Comparison of ENCODE assay signal across 9 cellular contexts in the genomic region with DNA sequence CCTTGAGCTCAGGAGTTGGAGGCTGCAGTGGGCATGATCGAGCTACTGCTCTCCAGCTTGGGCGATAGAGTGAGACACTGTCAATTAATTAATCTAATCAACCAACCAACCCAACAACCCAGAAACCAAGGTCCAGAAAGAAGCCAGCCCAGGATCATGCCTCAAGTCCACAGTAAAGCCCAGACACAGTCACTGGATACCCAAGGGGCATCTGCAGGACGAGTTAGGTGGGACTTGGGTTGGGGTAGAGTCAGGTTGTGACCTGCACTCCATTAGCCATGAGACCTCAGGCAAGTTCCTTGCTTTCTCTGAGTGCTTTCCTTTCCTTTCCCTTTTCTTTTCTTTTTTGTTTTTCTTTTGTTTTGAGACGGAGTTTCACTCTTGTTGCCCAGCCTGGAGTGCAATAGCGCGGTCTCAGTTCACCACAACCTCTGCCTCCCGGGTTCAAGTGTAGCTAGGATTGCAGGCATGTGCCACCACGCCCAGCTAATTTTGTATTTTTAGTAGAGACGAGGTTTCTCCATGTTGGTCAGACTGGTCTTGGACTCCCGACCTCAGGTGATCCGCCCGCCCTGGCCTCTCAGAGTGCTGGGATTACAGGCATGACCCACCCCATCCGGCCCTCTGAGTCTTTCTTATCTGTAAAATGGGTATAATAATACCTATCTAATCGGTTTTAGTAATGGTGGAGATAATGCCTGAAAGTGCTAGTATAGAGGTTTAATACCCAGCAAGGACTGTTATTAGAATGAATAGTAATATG. TPM values are rescaled to one million over a fixed set of nuclear protein-coding genes. Genes with fewer than 3 reads are reported as not detected.
DNase-seq lines count a peak whose midpoint lies in the region; ATAC-seq, FAIRE-seq and TF ChIP-seq lines count a peak whose summit lies in the region.
"Had no signal": no experiment of that assay in that cellular context is flagged by ENCODE, and none has a peak within 500 bp of the region (broad histone marks: within the 10 kb centered on the region; RNA-seq: fewer than 3 reads in every experiment).

No MANE protein-coding gene starts in this region.

- H3K4me1 Mint-ChIP-seq in activated CD4-positive, alpha-beta memory T cell treated with anti-CD3 and anti-CD28 coated beads, Interleukin-2, amount 10 ng/mL, durations not matched to agents 7 days and 5 days = peaks cover 16% of the 10 kb centered on the region
- H3K4me1 Mint-ChIP-seq in activated CD4-positive, alpha-beta memory T cell treated with anti-CD3 and anti-CD28 coated beads for 36 hours (ENCODE audit: low read depth) = peaks cover 13% of the 10 kb centered on the region
- H3K4me1 Mint-ChIP-seq in endodermal cell (peaks cover 10% of the 10 kb centered on the region), chondrocyte (ENCODE audit: low read depth) (peaks cover 12% of the 10 kb centered on the region)

- no peak overlapping the region for H3K27ac ChIP-seq in OCI-LY7 (ENCODE audit: low read depth, low read length, poor library complexity, severe bottlenecking)
- H3K27ac ChIP-seq in endodermal cell (ENCODE audit: low read depth, low read length) = no peak overlapping the region
- no peak overlapping the region for H3K27ac ChIP-seq in small intestine (ENCODE audit: low read depth in 1 of 2, low read length in 1 of 2)
- no peak overlapping the region for H3K27ac ChIP-seq in upper lobe of left lung

- H3K27me3 ChIP-seq in endodermal cell (ENCODE audit: control insufficient read depth, insufficient read depth, low read length, poor library complexity, severe bottlenecking) (no peaks in the 10 kb centered on the region), small intestine (ENCODE audit: control insufficient read depth in 2 of 2, insufficient read depth in 2 of 2, low read length in 2 of 2) (no peaks in the 10 kb centered on the region), upper lobe of left lung (no peaks in the 10 kb centered on the region)

- peak overlapping the region; percentile 16 for H3K4me3 Mint-ChIP-seq in activated CD4-positive, alpha-beta memory T cell treated with anti-CD3 and anti-CD28 coated beads, Interleukin-2, amount 10 ng/mL, durations not matched to agents 7 days and 5 days
- H3K4me3 Mint-ChIP-seq in activated CD4-positive, alpha-beta memory T cell treated with anti-CD3 and anti-CD28 coated beads for 36 hours = no peak overlapping the region
- H3K4me3 Mint-ChIP-seq in endodermal cell (peak overlapping the region; percentile 45), chondrocyte (ENCODE audit: unreplicated experiment) (no peak overlapping the region)

- POLR2A ChIA-PET in activated CD4-positive, alpha-beta memory T cell treated with anti-CD3 and anti-CD28 coated beads, Interleukin-2, amount 10 ng/mL, durations not matched to agents 7 days and 5 days (lab: Charles Lee) = interaction anchor here (1.0 to 3.3 kb wide), 4 partner anchors 11 to 129 kb away, joined by 4 to 17 read pairs (median 5); partner anchors contain the start of genes MLX and NAGLU
- POLR2A ChIA-PET in activated CD4-positive, alpha-beta memory T cell treated with anti-CD3 and anti-CD28 coated beads for 36 hours (lab: Charles Lee) = no interaction called here
- POLR2A ChIA-PET in OCI-LY7 (lab: Charles Lee) = no interaction called here

- no TSS peak for BruUV-seq in OCI-LY7 (replicated peaks; lab: Mats Ljungman, UMichigan)

- H3K9me2 ChIP-seq in OCI-LY7 (ENCODE audit: insufficient read depth, low read length) = no peaks in the 10 kb centered on the region

- no peak for TF ChIP-seq POLR2A in upper lobe of left lung (IDR thresholded peaks at IDR 0.05)

- H3K4me1 ChIP-seq in OCI-LY7 (ENCODE audit: insufficient read depth, low read length, poor library complexity, severe bottlenecking) (peaks cover 14% of the 10 kb centered on the region), endodermal cell (ENCODE audit: control insufficient read depth, insufficient read depth, low read length) (no peaks in the 10 kb centered on the region), small intestine (ENCODE audit: control insufficient read depth in 2 of 2, insufficient read depth in 1 of 2, low read depth in 1 of 2, low read length in 1 of 2) (peaks cover 0 to 10% of the 10 kb centered on the region in 2 donors), upper lobe of left lung (peaks cover 12 to 34% (median 18%) of the 10 kb centered on the region in 4 donors)

- no peak overlapping the region for H3K27ac Mint-ChIP-seq in activated CD4-positive, alpha-beta memory T cell treated with anti-CD3 and anti-CD28 coated beads, Interleukin-2, amount 10 ng/mL, durations not matched to agents 7 days and 5 days
- H3K27ac Mint-ChIP-seq in activated CD4-positive, alpha-beta memory T cell treated with anti-CD3 and anti-CD28 coated beads for 36 hours = no peak overlapping the region
- H3K27ac Mint-ChIP-seq in endodermal cell = no peak overlapping the region
- no peak overlapping the region for H3K27ac Mint-ChIP-seq in chondrocyte (ENCODE audit: unreplicated experiment)

- H3K9me3 ChIP-seq in OCI-LY7 (ENCODE audit: low read length) (no peaks in the 10 kb centered on the region), endodermal cell (ENCODE audit: control insufficient read depth, low read length) (no peaks in the 10 kb centered on the region), small intestine (ENCODE audit: control insufficient read depth, low read depth) (no peaks in the 10 kb centered on the region), upper lobe of left lung (no peaks in the 10 kb centered on the region)

- H3K9ac ChIP-seq in endodermal cell (ENCODE audit: extremely low read depth, low read length, poor library complexity, severe bottlenecking) = peak overlapping the region; percentile 20

- no peaks in the 10 kb centered on the region for H3K9me3 Mint-ChIP-seq in activated CD4-positive, alpha-beta memory T cell treated with anti-CD3 and anti-CD28 coated beads, Interleukin-2, amount 10 ng/mL, durations not matched to agents 7 days and 5 days
- H3K9me3 Mint-ChIP-seq in activated CD4-positive, alpha-beta memory T cell treated with anti-CD3 and anti-CD28 coated beads for 36 hours = no peaks in the 10 kb centered on the region
- H3K9me3 Mint-ChIP-seq in endodermal cell (no peaks in the 10 kb centered on the region), chondrocyte (ENCODE audit: low read depth) (no peaks in the 10 kb centered on the region)

- H2AFZ ChIP-seq in OCI-LY7 (ENCODE audit: low read length) = no peak overlapping the region

- H3K4me2 ChIP-seq in OCI-LY7 (ENCODE audit: low read length) = peak overlapping the region; percentile 57

- TF ChIP-seq CTCF in OCI-LY7 (conservative IDR thresholded peaks at IDR 0.05; ENCODE audit: low read length) (no peak), endodermal cell (conservative IDR thresholded peaks at IDR 0.05) (no peak), chondrocyte (IDR thresholded peaks at IDR 0.05) (no peak), upper lobe of left lung (IDR thresholded peaks at IDR 0.05) (no peak)

- intact Hi-C loops in activated CD4-positive, alpha-beta memory T cell treated with anti-CD3 and anti-CD28 coated beads for 36 hours (cut with micrococcal nuclease) = no loop called here
- intact Hi-C loops in OCI-LY7 (cut with micrococcal nuclease; ENCODE audit: unreplicated experiment) = loop anchor here (2.0 kb wide), 1 partner anchor 28 kb away; the partner anchor contains the start of gene PSMC3IP

- peak overlapping the region; percentile 48 for H3K4me3 ChIP-seq in OCI-LY7 (ENCODE audit: low read depth, low read length, poor library complexity, severe bottlenecking)
- peak overlapping the region; percentile 62 for H3K4me3 ChIP-seq in endodermal cell (ENCODE audit: low read length)
- peak overlapping the region in 1 of 2 donors; percentile 28 for H3K4me3 ChIP-seq in small intestine (ENCODE audit: low read depth in 1 of 2, low read length in 2 of 2)
- no peak overlapping the region for H3K4me3 ChIP-seq in upper lobe of left lung

- no peaks in the 10 kb centered on the region for H3K79me2 ChIP-seq in OCI-LY7 (ENCODE audit: insufficient read depth, low read depth, low read length)

- DNase-seq in activated CD4-positive, alpha-beta memory T cell treated with anti-CD3 and anti-CD28 coated beads, Interleukin-2, amount 10 ng/mL, durations not matched to agents 7 days and 5 days = no peak
- DNase-seq in activated CD4-positive, alpha-beta memory T cell treated with anti-CD3 and anti-CD28 coated beads for 36 hours = no peak
- DNase-seq in OCI-LY7 (ENCODE audit: low spot score) = no peak
- no peak for DNase-seq in endodermal cell
- DNase-seq in small intestine = peak; percentile 67
- DNase-seq in chondrocyte (ENCODE audit: low spot score) = no peak
- DNase-seq in CD1c-positive myeloid dendritic cell (ENCODE audit: extremely low spot score) = no peak
- DNase-seq in upper lobe of left lung = no peak

- no peak for ATAC-seq in upper lobe of left lung (ENCODE audit: low FRiP score in 2 of 2)

- H3K27me3 Mint-ChIP-seq in activated CD4-positive, alpha-beta memory T cell treated with anti-CD3 and anti-CD28 coated beads, Interleukin-2, amount 10 ng/mL, durations not matched to agents 7 days and 5 days = no peaks in the 10 kb centered on the region
- H3K27me3 Mint-ChIP-seq in activated CD4-positive, alpha-beta memory T cell treated with anti-CD3 and anti-CD28 coated beads for 36 hours = no peaks in the 10 kb centered on the region
- H3K27me3 Mint-ChIP-seq in endodermal cell (ENCODE audit: insufficient read depth) = no peaks in the 10 kb centered on the region
- H3K27me3 Mint-ChIP-seq in chondrocyte (ENCODE audit: low read depth) = no peaks in the 10 kb centered on the region

- no peaks in the 10 kb centered on the region for H4K20me1 ChIP-seq in OCI-LY7 (ENCODE audit: insufficient read depth, low read length)

- CTCF ChIA-PET in activated CD4-positive, alpha-beta memory T cell treated with anti-CD3 and anti-CD28 coated beads, Interleukin-2, amount 10 ng/mL, durations not matched to agents 7 days and 5 days (lab: Charles Lee) = interaction anchor here (1.1 to 2.6 kb wide), 6 partner anchors 9 to 214 kb away, joined by 3 to 19 read pairs (median 6); partner anchors contain the start of gene NAGLU
- CTCF ChIA-PET in activated CD4-positive, alpha-beta memory T cell treated with anti-CD3 and anti-CD28 coated beads for 36 hours (lab: Charles Lee) = interaction anchor here (0.7 to 1.6 kb wide), 9 partner anchors 11 to 127 kb away, joined by 3 to 9 read pairs (median 4); partner anchors contain the start of genes CAVIN1, NAGLU and PSMC3IP
- CTCF ChIA-PET in OCI-LY7 (lab: Charles Lee; ENCODE audit: unreplicated experiment) = no interaction called here

- TF ChIP-seq EP300 in upper lobe of left lung (IDR thresholded peaks at IDR 0.05) = no peak

- no peaks in the 10 kb centered on the region; the same call in 1 of the 2 replicates for H3K36me3 ChIP-seq in OCI-LY7 (ENCODE audit: insufficient read depth, low read length)
- no peaks in the 10 kb centered on the region for H3K36me3 ChIP-seq in endodermal cell (ENCODE audit: control insufficient read depth, insufficient read depth, low read length)
- peaks cover 2 to 3% of the 10 kb centered on the region in 2 donors for H3K36me3 ChIP-seq in small intestine (ENCODE audit: control insufficient read depth in 2 of 2, insufficient read depth in 2 of 2, low read length in 2 of 2)
- peaks cover 0 to 19% (median 1%) of the 10 kb centered on the region in 4 donors for H3K36me3 ChIP-seq in upper lobe of left lung

- no peaks in the 10 kb centered on the region for H3K36me3 Mint-ChIP-seq in activated CD4-positive, alpha-beta memory T cell treated with anti-CD3 and anti-CD28 coated beads, Interleukin-2, amount 10 ng/mL, durations not matched to agents 7 days and 5 days (ENCODE audit: low read depth)
- H3K36me3 Mint-ChIP-seq in activated CD4-positive, alpha-beta memory T cell treated with anti-CD3 and anti-CD28 coated beads for 36 hours = no peaks in the 10 kb centered on the region
- H3K36me3 Mint-ChIP-seq in endodermal cell (ENCODE audit: low read depth) = peaks cover 8% of the 10 kb centered on the region
- peaks cover 2% of the 10 kb centered on the region for H3K36me3 Mint-ChIP-seq in chondrocyte (ENCODE audit: low read depth)

- 84 to 98% methylated on average over 7 to 13 of the region's 14 CpGs for WGBS in endodermal cell (ENCODE audit: insufficient coverage in 1 of 2, insufficient read length in 1 of 2), 2 experiments
- WGBS in small intestine, 3 donors = 22 to 65% (median 35%) methylated on average over 14 of the region's 14 CpGs
- WGBS in upper lobe of left lung, 2 donors = 84 to 85% methylated on average over 14 of the region's 14 CpGs

- FAIRE-seq in small intestine (lab: Jason Lieb, UNC) = no peak
- FAIRE-seq: endometrium had no signal

RNA-seq across cellular contexts. Expression of gene HSD17B1, which starts 3.5 kb away (rescaled TPM):
- total RNA-seq in activated CD4-positive, alpha-beta memory T cell treated with anti-CD3 and anti-CD28 coated beads, Interleukin-2, amount 10 ng/mL, durations not matched to agents 7 days and 5 days = under 1 TPM; 0.73 to 0.76 TPM
- under 1 TPM; 0.44 to 0.52 TPM for total RNA-seq in activated CD4-positive, alpha-beta memory T cell treated with anti-CD3 and anti-CD28 coated beads for 36 hours
- total RNA-seq in OCI-LY7 (2014; rRNA removed; shearing (Covaris generic)) = 1.1 and 2.5 TPM in 2 replicates
- total RNA-seq in OCI-LY7 (2022) (2.1 and 2.2 TPM in 2 replicates), endodermal cell (1 to 10 TPM; 2.4 to 2.8 TPM), chondrocyte (1.4 to 2.6 TPM (median 1.4 TPM) in 3 replicates), upper lobe of left lung (1 to 10 TPM in 5 of 6 donors, not detected in 1; 1.3 to 6.3 (median 1.7) TPM)
- 2.1 TPM for polyA plus RNA-seq in endodermal cell (2013, experiment 1 of 2)
- 1.2 TPM for polyA plus RNA-seq in endodermal cell (2013, experiment 2 of 2)
- 1 to 10 TPM; 2.0 to 2.7 (median 2.4) TPM for polyA plus RNA-seq in small intestine

RNA-seq across cellular contexts. Expression of gene COASY, which starts 12.8 kb away (rescaled TPM):
- total RNA-seq in activated CD4-positive, alpha-beta memory T cell treated with anti-CD3 and anti-CD28 coated beads, Interleukin-2, amount 10 ng/mL, durations not matched to agents 7 days and 5 days = 10 to 100 TPM; 80.1 to 84.3 TPM
- 100 to 1,000 TPM in 1 of 2 experiments, 10 to 100 TPM in 1; 92.8 to 103 TPM for total RNA-seq in activated CD4-positive, alpha-beta memory T cell treated with anti-CD3 and anti-CD28 coated beads for 36 hours
- total RNA-seq in OCI-LY7 (2014; rRNA removed; shearing (Covaris generic)) = 32.6 and 42.9 TPM in 2 replicates
- 123 and 125 TPM in 2 replicates for total RNA-seq in OCI-LY7 (2022)
- 10 to 100 TPM; 97.7 to 99.4 TPM for total RNA-seq in endodermal cell
- polyA plus RNA-seq in endodermal cell (2013, experiment 1 of 2) = 75.8 TPM
- 59.8 TPM for polyA plus RNA-seq in endodermal cell (2013, experiment 2 of 2)
- polyA plus RNA-seq in small intestine = 100 to 1,000 TPM in 2 of 3 donors, 10 to 100 TPM in 1; 93.7 to 153 (median 109) TPM
- total RNA-seq in chondrocyte = 31.2 to 57.3 TPM (median 37.1 TPM) in 3 replicates
- 10 to 100 TPM; 34.7 to 71.1 (median 51.4) TPM for total RNA-seq in upper lobe of left lung

RNA-seq across cellular contexts. Expression of gene NAGLU, which starts 13.1 kb away (rescaled TPM):
- total RNA-seq in activated CD4-positive, alpha-beta memory T cell treated with anti-CD3 and anti-CD28 coated beads, Interleukin-2, amount 10 ng/mL, durations not matched to agents 7 days and 5 days = 10 to 100 TPM; 15.9 to 17.5 TPM
- 10 to 100 TPM; 12.2 to 13.9 TPM for total RNA-seq in activated CD4-positive, alpha-beta memory T cell treated with anti-CD3 and anti-CD28 coated beads for 36 hours
- total RNA-seq in OCI-LY7 (2014; rRNA removed; shearing (Covaris generic)) = 25.3 and 37.6 TPM in 2 replicates
- total RNA-seq in OCI-LY7 (2022) = 42.8 and 46.6 TPM in 2 replicates
- 10 to 100 TPM; 29.1 to 31.5 TPM for total RNA-seq in endodermal cell
- polyA plus RNA-seq in endodermal cell (2013, experiment 1 of 2) = 15.7 TPM
- polyA plus RNA-seq in endodermal cell (2013, experiment 2 of 2) = 13.6 TPM
- 10 to 100 TPM; 25.3 to 36.2 (median 29.1) TPM for polyA plus RNA-seq in small intestine
- total RNA-seq in chondrocyte = 64.5 to 68.7 TPM (median 66.4 TPM) in 3 replicates
- 10 to 100 TPM; 36.7 to 97.4 (median 68.4) TPM for total RNA-seq in upper lobe of left lung

RNA-seq across cellular contexts. Expression of gene MLX, which starts 17.7 kb away (rescaled TPM):
- total RNA-seq in activated CD4-positive, alpha-beta memory T cell treated with anti-CD3 and anti-CD28 coated beads, Interleukin-2, amount 10 ng/mL, durations not matched to agents 7 days and 5 days = 10 to 100 TPM; 52.2 to 53.8 TPM
- 10 to 100 TPM; 38.4 to 39.7 TPM for total RNA-seq in activated CD4-positive, alpha-beta memory T cell treated with anti-CD3 and anti-CD28 coated beads for 36 hours
- 31.6 and 33.6 TPM in 2 replicates for total RNA-seq in OCI-LY7 (2014; rRNA removed; shearing (Covaris generic))
- total RNA-seq in OCI-LY7 (2022) (51.2 and 53.5 TPM in 2 replicates), endodermal cell (10 to 100 TPM; 37.1 to 38.5 TPM), chondrocyte (30.1 to 37.0 TPM (median 30.3 TPM) in 3 replicates), upper lobe of left lung (100 to 1,000 TPM in 1 of 6 donors, 10 to 100 TPM in 5; 61.8 to 104 (median 83.5) TPM)
- polyA plus RNA-seq in endodermal cell (2013, experiment 1 of 2) = 38.7 TPM
- 34.2 TPM for polyA plus RNA-seq in endodermal cell (2013, experiment 2 of 2)
- 100 to 1,000 TPM in 2 of 3 donors, 10 to 100 TPM in 1; 58.1 to 144 (median 121) TPM for polyA plus RNA-seq in small intestine

RNA-seq across cellular contexts. Expression of gene PSMC3IP, which starts 28.4 kb away (rescaled TPM):
- 10 to 100 TPM; 14.7 to 16.1 TPM for total RNA-seq in activated CD4-positive, alpha-beta memory T cell treated with anti-CD3 and anti-CD28 coated beads, Interleukin-2, amount 10 ng/mL, durations not matched to agents 7 days and 5 days
- 10 to 100 TPM; 26.4 to 29.4 TPM for total RNA-seq in activated CD4-positive, alpha-beta memory T cell treated with anti-CD3 and anti-CD28 coated beads for 36 hours
- total RNA-seq in OCI-LY7 (2014; rRNA removed; shearing (Covaris generic)) = 27.3 and 40.5 TPM in 2 replicates
- 33.3 and 36.4 TPM in 2 replicates for total RNA-seq in OCI-LY7 (2022)
- 10 to 100 TPM; 27.8 to 38.6 TPM for total RNA-seq in endodermal cell
- polyA plus RNA-seq in endodermal cell (2013, experiment 1 of 2) = 29.5 TPM
- 27.7 TPM for polyA plus RNA-seq in endodermal cell (2013, experiment 2 of 2)
- 1 to 10 TPM in 2 of 3 donors, under 1 TPM in 1; 0.89 to 5.1 (median 1.9) TPM for polyA plus RNA-seq in small intestine
- total RNA-seq in chondrocyte = 4.9 to 13.0 TPM (median 6.1 TPM) in 3 replicates
- total RNA-seq in upper lobe of left lung = 1 to 10 TPM in 5 of 6 donors, not detected in 1; 1.9 to 6.8 (median 3.8) TPM

Comparison
In these comparisons a context has a peak if more than half of its experiments do, and no peak if none do; other contexts are left out.
1. H3K4me3 Mint-ChIP-seq: peak in activated CD4-positive, alpha-beta memory T cell treated with anti-CD3 and anti-CD28 coated beads, Interleukin-2, amount 10 ng/mL, durations not matched to agents 7 days and 5 days (single experiment) and endodermal cell (single experiment); none in activated CD4-positive, alpha-beta memory T cell treated with anti-CD3 and anti-CD28 coated beads for 36 hours (single experiment) and chondrocyte (single experiment).
2. H3K4me3 ChIP-seq: peak in OCI-LY7 (single experiment) and endodermal cell (single experiment); none in upper lobe of left lung (0 of 4).